ENCODE assay signal across 12 cellular contexts in the genomic region with DNA sequence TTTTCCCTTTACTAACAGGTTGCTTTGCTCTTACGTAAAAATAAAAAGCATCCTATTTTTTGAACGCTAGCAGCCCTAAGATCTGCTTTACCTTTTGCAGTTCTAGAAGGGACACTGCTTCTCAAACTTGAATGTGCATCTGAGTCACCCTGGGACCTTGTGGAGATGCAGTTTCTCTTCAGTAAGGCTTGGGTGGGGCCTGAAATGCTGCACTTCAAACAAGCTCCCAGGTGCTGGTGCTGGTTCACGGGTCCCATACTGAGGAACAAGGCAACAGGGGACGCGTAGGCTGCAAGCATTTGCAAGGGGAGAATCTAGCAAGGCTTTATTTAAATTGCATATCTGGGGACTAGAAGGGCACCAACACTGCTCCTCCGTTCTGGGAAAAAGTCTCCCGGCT. TPM values are rescaled to one million over a fixed set of nuclear protein-coding genes. Genes with fewer than 3 reads are reported as not detected.
DNase-seq lines count a peak whose midpoint lies in the region; ATAC-seq and TF ChIP-seq lines count a peak whose summit lies in the region.
"Had no signal": no experiment of that assay in that cellular context is flagged by ENCODE, and none has a peak within 500 bp of the region (broad histone marks: within the 10 kb centered on the region; RNA-seq: fewer than 3 reads in every experiment).

No MANE protein-coding gene starts in this region.

- no peaks in the 10 kb centered on the region for H3K27me3 Mint-ChIP-seq in Calu3 (ENCODE audit: unreplicated experiment)
- no peaks in the 10 kb centered on the region for H3K27me3 Mint-ChIP-seq in HFFc6 (ENCODE audit: insufficient read depth)
- H3K27me3 Mint-ChIP-seq in activated T-helper 1 cell treated with anti-CD3 and anti-CD28 coated beads, Interleukin-12 subunit alpha, Interleukin-12 subunit beta, Interleukin-2, Interleukin-4 antibody, amounts not matched to agents 30 ng/mL and 10 ng/mL and 1 ng/mL, durations not matched to agents 14 hours and 24 hours and 36 hours (ENCODE audit: insufficient read depth), result peaks cover 2% of the 10 kb centered on the region

- CTCF ChIA-PET in Calu3 (lab: Charles Lee), result interaction anchor here (0.9 to 3.1 kb wide), 7 partner anchors 8 to 41 kb away, joined by 4 to 35 read pairs (median 7); a partner anchor contains a TSS

- H3K4me3 Mint-ChIP-seq in Calu3 (ENCODE audit: low read depth, unreplicated experiment) (peak overlapping the region; percentile 60), HFFc6 (peak overlapping the region; percentile 70)
- H3K4me3 Mint-ChIP-seq in activated T-helper 1 cell treated with anti-CD3 and anti-CD28 coated beads, Interleukin-12 subunit alpha, Interleukin-12 subunit beta, Interleukin-2, Interleukin-4 antibody, amounts not matched to agents 30 ng/mL and 10 ng/mL and 1 ng/mL, durations not matched to agents 14 hours and 24 hours and 36 hours, result peak overlapping the region; percentile 65
- H3K4me3 Mint-ChIP-seq: activated naive CD8-positive, alpha-beta T cell treated with anti-CD3 and anti-CD28 coated beads for 36 hours had no signal

- DNase-seq in Calu3 (peak; percentile 60), HFFc6 (no peak), kidney tubule cell (ENCODE audit: low spot score) (peak; percentile 71), HuH-7 (ENCODE audit: low spot score) (no peak), cerebellar cortex (ENCODE audit: low spot score) (no peak)
- peak; percentile 14 for DNase-seq in activated T-helper 1 cell treated with anti-CD3 and anti-CD28 coated beads, Interleukin-12 subunit alpha, Interleukin-12 subunit beta, Interleukin-2, Interleukin-4 antibody, amounts not matched to agents 30 ng/mL and 10 ng/mL and 1 ng/mL, durations not matched to agents 14 hours and 24 hours and 36 hours (ENCODE audit: low spot score)
- no peak for DNase-seq in activated CD8-positive, alpha-beta memory T cell treated with anti-CD3 and anti-CD28 coated beads, Interleukin-2, amount 50 U/mL, for 48 hours
- DNase-seq: activated naive CD8-positive, alpha-beta T cell treated with anti-CD3 and anti-CD28 coated beads for 36 hours; BE2C; NCI-H446 treated with DMSO at 0.1 percent for 48 hours; T-helper 9 cell had no signal

- intact Hi-C loops in Calu3 (cut with micrococcal nuclease; ENCODE audit: unreplicated experiment), result loop anchor here (2.0 to 10.0 kb wide), 4 partner anchors 29 to 667 kb away; a partner anchor contains a TSS
- intact Hi-C loops in activated T-helper 1 cell treated with anti-CD3 and anti-CD28 coated beads, Interleukin-12 subunit alpha, Interleukin-12 subunit beta, Interleukin-2, Interleukin-4 antibody, amounts not matched to agents 30 ng/mL and 10 ng/mL and 1 ng/mL, durations not matched to agents 14 hours and 24 hours and 36 hours (cut with micrococcal nuclease), result loop anchor here (1.0 kb wide), 2 partner anchors 29 to 56 kb away; no protein-coding TSS in a partner anchor

- ATAC-seq in GM19395 (IDR thresholded peaks at IDR 0.05; ENCODE audit: unreplicated experiment), result no peak

- H3K4me1 Mint-ChIP-seq in Calu3 (ENCODE audit: low read depth, unreplicated experiment) (peaks cover 99% of the 10 kb centered on the region), HFFc6 (ENCODE audit: low read depth) (peaks cover 100% of the 10 kb centered on the region)
- peaks cover 83% of the 10 kb centered on the region for H3K4me1 Mint-ChIP-seq in activated T-helper 1 cell treated with anti-CD3 and anti-CD28 coated beads, Interleukin-12 subunit alpha, Interleukin-12 subunit beta, Interleukin-2, Interleukin-4 antibody, amounts not matched to agents 30 ng/mL and 10 ng/mL and 1 ng/mL, durations not matched to agents 14 hours and 24 hours and 36 hours (ENCODE audit: low read depth)

- TF ChIP-seq CTCF in Calu3 (IDR thresholded peaks at IDR 0.05; ENCODE audit: unreplicated experiment) (no peak), HFFc6 (IDR thresholded peaks at IDR 0.05) (no peak)

- H3K36me3 Mint-ChIP-seq in Calu3 (ENCODE audit: insufficient read depth, unreplicated experiment), result peaks cover 39% of the 10 kb centered on the region
- peaks cover 23% of the 10 kb centered on the region for H3K36me3 Mint-ChIP-seq in HFFc6 (ENCODE audit: low read depth)
- H3K36me3 Mint-ChIP-seq in activated T-helper 1 cell treated with anti-CD3 and anti-CD28 coated beads, Interleukin-12 subunit alpha, Interleukin-12 subunit beta, Interleukin-2, Interleukin-4 antibody, amounts not matched to agents 30 ng/mL and 10 ng/mL and 1 ng/mL, durations not matched to agents 14 hours and 24 hours and 36 hours (ENCODE audit: low read depth), result peaks cover 17% of the 10 kb centered on the region

- H3K9me3 Mint-ChIP-seq in Calu3 (ENCODE audit: low read depth, unreplicated experiment), result no peaks in the 10 kb centered on the region
- no peaks in the 10 kb centered on the region for H3K9me3 Mint-ChIP-seq in HFFc6
- no peaks in the 10 kb centered on the region for H3K9me3 Mint-ChIP-seq in activated T-helper 1 cell treated with anti-CD3 and anti-CD28 coated beads, Interleukin-12 subunit alpha, Interleukin-12 subunit beta, Interleukin-2, Interleukin-4 antibody, amounts not matched to agents 30 ng/mL and 10 ng/mL and 1 ng/mL, durations not matched to agents 14 hours and 24 hours and 36 hours
- H3K9me3 Mint-ChIP-seq: activated naive CD8-positive, alpha-beta T cell treated with anti-CD3 and anti-CD28 coated beads for 36 hours had no signal

- BruUV-seq in Calu3 (replicated peaks; lab: Mats Ljungman, UMichigan), result no TSS peak

- H3K27ac Mint-ChIP-seq in Calu3 (ENCODE audit: unreplicated experiment), result peak overlapping the region; percentile 88
- peak overlapping the region; percentile 94 for H3K27ac Mint-ChIP-seq in HFFc6
- H3K27ac Mint-ChIP-seq in activated T-helper 1 cell treated with anti-CD3 and anti-CD28 coated beads, Interleukin-12 subunit alpha, Interleukin-12 subunit beta, Interleukin-2, Interleukin-4 antibody, amounts not matched to agents 30 ng/mL and 10 ng/mL and 1 ng/mL, durations not matched to agents 14 hours and 24 hours and 36 hours, result peak overlapping the region; percentile 77

RNA-seq across cellular contexts. Expression of a gene that starts 30.0 kb away (rescaled TPM):
- total RNA-seq in Calu3 (2022), result 11.9 and 12.6 TPM in 2 replicates
- 10 to 100 TPM; 17.2 to 20.9 (median 19.5) TPM for total RNA-seq in HFFc6 (2021; fragmentation: NEBNext Ultra II Directional; extraction: Animal tissue kit (Norgen Biotek cat#: 25700))
- 17.0 and 18.0 TPM in 2 replicates for total RNA-seq in activated T-helper 1 cell treated with anti-CD3 and anti-CD28 coated beads, Interleukin-12 subunit alpha, Interleukin-12 subunit beta, Interleukin-2, Interleukin-4 antibody, amounts not matched to agents 30 ng/mL and 10 ng/mL and 1 ng/mL, durations not matched to agents 14 hours and 24 hours and 36 hours

Comparison
In these comparisons a context has a peak if more than half of its experiments do, and no peak if none do; other contexts are left out.
1. DNase-seq: peak in Calu3 (single experiment), activated T-helper 1 cell treated with anti-CD3 and anti-CD28 coated beads, Interleukin-12 subunit alpha, Interleukin-12 subunit beta, Interleukin-2, Interleukin-4 antibody, amounts not matched to agents 30 ng/mL and 10 ng/mL and 1 ng/mL, durations not matched to agents 14 hours and 24 hours and 36 hours (single experiment) and kidney tubule cell (single experiment); none in HFFc6 (single experiment), HuH-7 (single experiment), activated CD8-positive, alpha-beta memory T cell treated with anti-CD3 and anti-CD28 coated beads, Interleukin-2, amount 50 U/mL, for 48 hours (single experiment) and cerebellar cortex (single experiment).
2. Peak in every context shown above with its lines, with median percentiles within 50 percentile points of each other: H3K27ac Mint-ChIP-seq and H3K4me3 Mint-ChIP-seq.